27 cellular contexts compared by ENCODE assay signal in the genomic region with DNA sequence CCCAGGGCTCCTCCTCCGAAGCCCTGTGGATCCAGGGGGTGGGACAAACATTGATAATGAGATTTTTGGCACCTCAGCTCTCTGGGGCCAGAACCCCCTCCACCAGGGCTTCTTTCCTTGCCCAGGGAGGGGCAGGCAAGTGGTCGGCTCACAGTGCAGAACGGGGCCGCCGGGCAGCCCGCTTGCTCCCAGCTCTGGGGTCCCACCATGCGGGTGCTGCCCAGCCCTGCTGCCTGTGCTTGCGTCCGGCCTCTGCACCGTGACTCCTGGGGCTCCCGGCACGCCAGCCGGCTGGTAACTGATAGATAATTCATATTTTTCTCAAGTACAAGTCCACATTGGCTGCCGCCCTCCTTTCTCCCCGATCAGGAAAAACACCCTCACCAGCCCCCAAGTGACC. TPM values are rescaled to one million over a fixed set of nuclear protein-coding genes. Genes with fewer than 3 reads are reported as not detected.
A peak's percentile ranks its signal among the peaks of the same experiment; 100 is the strongest.
DNase-seq lines count a peak whose midpoint lies in the region; ATAC-seq, FAIRE-seq and TF ChIP-seq lines count a peak whose summit lies in the region.
"Had no signal": no experiment of that assay in that cellular context is flagged by ENCODE, and none has a peak within 500 bp of the region (broad histone marks: within the 10 kb centered on the region; RNA-seq: fewer than 3 reads in every experiment).

No MANE protein-coding gene starts in this region.

- H3K9me3 ChIP-seq in astrocyte (ENCODE audit: insufficient read depth, low read depth, low read length) = no peaks in the 10 kb centered on the region
- H3K9me3 ChIP-seq in neuronal stem cell (replicated peaks in 1 of 2; ENCODE audit: control insufficient read depth in 2 of 2, insufficient read depth in 1 of 2, low read depth in 1 of 2, low read length in 2 of 2) = no peaks in the 10 kb centered on the region
- H3K9me3 ChIP-seq in vagina = no peaks in the 10 kb centered on the region
- H3K9me3 ChIP-seq: BE2C, BLaER1, Caco-2 had no signal

- H3K27ac Mint-ChIP-seq in astrocyte (ENCODE audit: unreplicated experiment) = peak overlapping the region; percentile 34
- H3K27ac Mint-ChIP-seq: CD14-positive monocyte; CD4-positive, alpha-beta memory T cell; CD4-positive, CD25-positive, alpha-beta regulatory T cell had no signal

- H3K27ac ChIP-seq in astrocyte (ENCODE audit: low read depth, low read length) (no peak overlapping the region), neuronal stem cell (replicated peaks; ENCODE audit: low read length) (no peak overlapping the region), vagina (no peak overlapping the region)
- H3K27ac ChIP-seq: BLaER1 had no signal

- no peak overlapping the region for H4K91ac ChIP-seq in neuronal stem cell (ENCODE audit: low read depth, low read length, poor library complexity)

- H3K4me2 ChIP-seq in astrocyte (ENCODE audit: low read length) = no peak overlapping the region
- no peak overlapping the region for H3K4me2 ChIP-seq in neuronal stem cell (ENCODE audit: insufficient read depth, low read length, poor library complexity, severe bottlenecking)
- H3K4me2 ChIP-seq: BLaER1 had no signal

- no peak overlapping the region for H2AFZ ChIP-seq in astrocyte (ENCODE audit: low read depth, low read length)
- H2AFZ ChIP-seq in neuronal stem cell (ENCODE audit: low read length) = no peak overlapping the region

- H3K36me3 Mint-ChIP-seq in astrocyte (ENCODE audit: low read depth, unreplicated experiment) = no peaks in the 10 kb centered on the region
- H3K36me3 Mint-ChIP-seq: CD14-positive monocyte; CD4-positive, alpha-beta memory T cell; CD4-positive, CD25-positive, alpha-beta regulatory T cell; CD8-positive, alpha-beta memory T cell had no signal

- no peaks in the 10 kb centered on the region for H3K79me2 ChIP-seq in astrocyte (ENCODE audit: insufficient read depth, low read length)

- no peak overlapping the region for H4K8ac ChIP-seq in neuronal stem cell (ENCODE audit: low read depth, low read length)

- H3K18ac ChIP-seq in neuronal stem cell (ENCODE audit: low read length) = no peak overlapping the region

- DNase-seq in OCI-M1 (lab: John Stamatoyannopoulos, UW) = peak; percentile 17
- DNase-seq in astrocyte (ENCODE audit: low read depth) = no peak
- no peak for DNase-seq in neuronal stem cell (ENCODE audit: low spot score)
- no peak for DNase-seq in vagina (ENCODE audit: extremely low spot score in 2 of 2)
- no peak for DNase-seq in LoVo (ENCODE audit: low spot score)
- DNase-seq in NCI-H526 treated with DMSO at 0.1 percent for 48 hours (lab: John Stamatoyannopoulos, UW) = no peak
- DNase-seq: 8988T; ACHN; BE2C; C1 segment of cervical spinal cord; Caco-2; Calu3; CD4-positive, alpha-beta memory T cell; CD4-positive, CD25-positive, alpha-beta regulatory T cell; CD8-positive, alpha-beta memory T cell; DMS79 treated with DMSO at 0.1 percent for 48 hours; GF-D8 had no signal

- H3K79me1 ChIP-seq in neuronal stem cell (ENCODE audit: low read depth, low read length) = peaks cover 2% of the 10 kb centered on the region

- H2AK5ac ChIP-seq in neuronal stem cell (ENCODE audit: low read depth, low read length) = peak overlapping the region; percentile 89

- no peak overlapping the region for H2BK5ac ChIP-seq in neuronal stem cell (ENCODE audit: low read length)

- intact Hi-C loops in vagina (cut with DNase I) = loop anchor here (10.0 kb wide), 1 partner anchor 255 kb away; the partner anchor contains the start of gene ARHGEF16

- H3K4me1 ChIP-seq in astrocyte (ENCODE audit: insufficient read depth, low read length) (no peaks in the 10 kb centered on the region), neuronal stem cell (ENCODE audit: control insufficient read depth in 2 of 2, insufficient read depth in 1 of 2, low read depth in 1 of 2, low read length in 2 of 2) (peaks cover 0 to 10% of the 10 kb centered on the region in 2 donors), vagina (peaks cover 7% of the 10 kb centered on the region)
- H3K4me1 ChIP-seq: Caco-2 had no signal

- peaks cover 27% of the 10 kb centered on the region for H3K27me3 Mint-ChIP-seq in astrocyte (ENCODE audit: low read depth, unreplicated experiment)
- H3K27me3 Mint-ChIP-seq: CD4-positive, CD25-positive, alpha-beta regulatory T cell had no signal

- H3K23ac ChIP-seq in neuronal stem cell (ENCODE audit: low read depth, low read length, poor library complexity) = no peak overlapping the region

- H3K27me3 ChIP-seq in astrocyte (ENCODE audit: insufficient read depth, low read length) (peaks cover 24% of the 10 kb centered on the region), neuronal stem cell (ENCODE audit: control insufficient read depth in 3 of 3, insufficient read depth in 3 of 3, low read depth in 1 of 3, low read length in 3 of 3) (peaks cover 0 to 91% (median 18%) of the 10 kb centered on the region in 3 experiments), vagina (no peaks in the 10 kb centered on the region)
- H3K27me3 ChIP-seq: BE2C had no signal

- H3K4me3 ChIP-seq in astrocyte (ENCODE audit: insufficient read depth, low read depth, low read length) = no peak overlapping the region
- no peak overlapping the region for H3K4me3 ChIP-seq in neuronal stem cell (ENCODE audit: low read length in 2 of 2)
- H3K4me3 ChIP-seq in vagina = no peak overlapping the region
- H3K4me3 ChIP-seq: BLaER1 had no signal

- H3K36me3 ChIP-seq in astrocyte (ENCODE audit: insufficient read depth, low read length) (no peaks in the 10 kb centered on the region), neuronal stem cell (replicated peaks in 1 of 2; ENCODE audit: control insufficient read depth in 2 of 2, insufficient read depth in 2 of 2, low read length in 2 of 2) (no peaks in the 10 kb centered on the region), vagina (no peaks in the 10 kb centered on the region)
- H3K36me3 ChIP-seq: BE2C, BLaER1 had no signal

- H2BK15ac ChIP-seq in neuronal stem cell (ENCODE audit: low read length) = no peak overlapping the region

- H2BK12ac ChIP-seq in neuronal stem cell (ENCODE audit: low read length) = no peak overlapping the region

- no peak overlapping the region for H3K14ac ChIP-seq in neuronal stem cell (ENCODE audit: low read length)

- H2BK120ac ChIP-seq in neuronal stem cell (ENCODE audit: low read depth, low read length) = no peak overlapping the region

- no peak overlapping the region for H3K9ac ChIP-seq in astrocyte (ENCODE audit: low read length)
- H3K9ac ChIP-seq in neuronal stem cell (ENCODE audit: low read depth, low read length, poor library complexity) = no peak overlapping the region
- H3K9ac ChIP-seq: BLaER1 had no signal

- H4K20me1 ChIP-seq in astrocyte (ENCODE audit: insufficient read depth, low read length) = no peaks in the 10 kb centered on the region
- H4K20me1 ChIP-seq: BLaER1 had no signal

- ATAC-seq in GM18505 (IDR thresholded peaks at IDR 0.05; ENCODE audit: unreplicated experiment) = no peak

- no peak for TF ChIP-seq POLR2A in vagina (IDR thresholded peaks at IDR 0.05)
- no peak for TF ChIP-seq POLR2A in GM18505 (IDR thresholded peaks at IDR 0.05; ENCODE audit: borderline replicate concordance, extremely low read depth, insufficient read depth, insufficient read length)

- WGBS in neuronal stem cell (ENCODE audit: extremely low coverage in 2 of 2, insufficient read length in 2 of 2, insufficient replicate concordance in 1 of 2), 2 donors = no CpG with 5 or more reads among the region's 15 CpGs

- no peaks in the 10 kb centered on the region for H3K9me3 Mint-ChIP-seq in astrocyte (ENCODE audit: unreplicated experiment)
- H3K9me3 Mint-ChIP-seq: CD14-positive monocyte; CD4-positive, alpha-beta memory T cell; CD8-positive, alpha-beta memory T cell had no signal

- H3K4me1 Mint-ChIP-seq in astrocyte (ENCODE audit: low read depth, unreplicated experiment) = peaks cover 3% of the 10 kb centered on the region
- H3K4me1 Mint-ChIP-seq: CD14-positive monocyte; CD4-positive, alpha-beta memory T cell; CD4-positive, CD25-positive, alpha-beta regulatory T cell; CD8-positive, alpha-beta memory T cell had no signal

- H3K4me3 Mint-ChIP-seq in astrocyte (ENCODE audit: unreplicated experiment) = no peak overlapping the region
- H3K4me3 Mint-ChIP-seq: CD14-positive monocyte; CD4-positive, alpha-beta memory T cell; CD4-positive, CD25-positive, alpha-beta regulatory T cell; CD8-positive, alpha-beta memory T cell had no signal

- H3K4ac ChIP-seq in neuronal stem cell (ENCODE audit: low read length) = no peak overlapping the region

- no peak for FAIRE-seq in astrocyte (lab: Jason Lieb, UNC)
- FAIRE-seq: A204.1, D721Med, G401.6, GM12891, GM18507 had no signal

- no peak for TF ChIP-seq CTCF in astrocyte (IDR thresholded peaks at IDR 0.05; ENCODE audit: insufficient read depth, low read depth, low read length)
- no peak for TF ChIP-seq CTCF in vagina (IDR thresholded peaks at IDR 0.05)

RNA-seq across cellular contexts. Expression of gene CCDC27, which starts 42.0 kb away (rescaled TPM):
- total RNA-seq in astrocyte (not detected in 2 replicates), vagina (not detected)
- polyA plus RNA-seq in neuronal stem cell (2013, experiment 1 of 2) = not detected
- polyA plus RNA-seq in neuronal stem cell (2013, experiment 2 of 2) = not detected
- total RNA-seq: A673; Caco-2; Calu3; CD4-positive, alpha-beta memory T cell; CD4-positive, CD25-positive, alpha-beta regulatory T cell; CD8-positive, alpha-beta memory T cell had no signal
- polyA plus RNA-seq: AG04450; CD14-positive monocyte; CD4-positive, alpha-beta memory T cell; CD4-positive, CD25-positive, alpha-beta regulatory T cell; CD8-positive, alpha-beta memory T cell had no signal

RNA-seq across cellular contexts. Expression of gene TP73, which starts 57.9 kb away (rescaled TPM):
- total RNA-seq in astrocyte (0.18 TPM in 1 of 2 replicates, not detected in the other), vagina (8.1 TPM)
- polyA plus RNA-seq in neuronal stem cell (2013, experiment 1 of 2) = 0.18 TPM
- 0.19 TPM for polyA plus RNA-seq in neuronal stem cell (2013, experiment 2 of 2)
- total RNA-seq: CD4-positive, CD25-positive, alpha-beta regulatory T cell had no signal
- polyA plus RNA-seq: AG04450 had no signal
